ENCODE assay signal across 2 cellular contexts in genomic region chr10:31299119-31299518, GRCh38.
TF ChIP-seq lines count a peak whose summit lies in the region.

No MANE protein-coding gene starts in this region.

TF ChIP-seq in K562, 482 proteins besides CTCF, POLR2A, EP300 and RAD21:
- peak; percentile 21; the same call in 1 of the 2 replicates for TF ChIP-seq MAFF (IDR thresholded peaks at IDR 0.05; ENCODE audit: low read length)
- peak; percentile 61; the same call in 1 of the 2 replicates for TF ChIP-seq NFE2L1 (tag; IDR thresholded peaks at IDR 0.05; ENCODE audit: borderline replicate concordance, low read depth)
- TF ChIP-seq MTA3 (IDR thresholded peaks at IDR 0.05; ENCODE audit: borderline replicate concordance) = no peak
- peak; percentile 78 for TF ChIP-seq MAFG (tag; conservative IDR thresholded peaks at IDR 0.05)
- TF ChIP-seq NFE2 (IDR thresholded peaks at IDR 0.05; ENCODE audit: low read depth) = peak; percentile 66
- TF ChIP-seq ZNF316 (IDR thresholded peaks at IDR 0.05) = peak; percentile 78
- TF ChIP-seq SIN3A (IDR thresholded peaks at IDR 0.05; ENCODE audit: borderline replicate concordance in 2 of 2, control insufficient read depth in 1 of 2, low read depth in 2 of 2, low read length in 2 of 2) = no peak
- peak; percentile 63 for TF ChIP-seq BACH1 (tag; IDR thresholded peaks at IDR 0.05)
- peak; percentile 68 for TF ChIP-seq C11orf30 (IDR thresholded peaks at IDR 0.05; ENCODE audit: low read depth)

TF ChIP-seq in HEK293T, 16 proteins besides CTCF, POLR2A, EP300 and RAD21:
- TF ChIP-seq SUZ12 (IDR thresholded peaks at IDR 0.05) (no peak), PKNOX1 (IDR thresholded peaks at IDR 0.05) (no peak), ARNT (IDR thresholded peaks at IDR 0.05) (no peak), TARDBP (IDR thresholded peaks at IDR 0.05) (no peak), L3MBTL2 (conservative IDR thresholded peaks at IDR 0.05) (no peak), NFRKB (IDR thresholded peaks at IDR 0.05) (no peak), ELF4 (IDR thresholded peaks at IDR 0.05) (no peak), SP1 (IDR thresholded peaks at IDR 0.05) (no peak), HDGF (IDR thresholded peaks at IDR 0.05; ENCODE audit: borderline replicate concordance) (no peak), FOXK2 (IDR thresholded peaks at IDR 0.05) (no peak), BHLHE40 (IDR thresholded peaks at IDR 0.05; ENCODE audit: borderline replicate concordance) (no peak), FOXA1 (IDR thresholded peaks at IDR 0.05) (no peak), LEF1 (IDR thresholded peaks at IDR 0.05; ENCODE audit: borderline replicate concordance) (no peak), FOXM1 (IDR thresholded peaks at IDR 0.05; ENCODE audit: borderline replicate concordance) (no peak), CTBP1 (IDR thresholded peaks at IDR 0.05; ENCODE audit: borderline replicate concordance) (no peak), ZNF384 (IDR thresholded peaks at IDR 0.05) (no peak)
